Comparison of ENCODE assay signal across 21 cellular contexts in genomic region chr10:119863951-119864565, GRCh38. TPM values are rescaled to one million over a fixed set of nuclear protein-coding genes. Genes with fewer than 3 reads are reported as not detected.
DNase-seq lines count a peak whose midpoint lies in the region; ATAC-seq, FAIRE-seq and TF ChIP-seq lines count a peak whose summit lies in the region.
"Had no signal": no experiment of that assay in that cellular context is flagged by ENCODE, and none has a peak within 500 bp of the region (broad histone marks: within the 10 kb centered on the region; RNA-seq: fewer than 3 reads in every experiment).

No MANE protein-coding gene starts in this region.

- POLR2A ChIA-PET in CD8-positive, alpha-beta T cell (lab: Charles Lee) = no interaction called here

- H3K36me3 ChIP-seq in CD8-positive, alpha-beta T cell (ENCODE audit: insufficient read depth, low read length) = no peaks in the 10 kb centered on the region
- H3K36me3 ChIP-seq in endodermal cell (ENCODE audit: control insufficient read depth, insufficient read depth, low read length) = peaks cover 40% of the 10 kb centered on the region

- ATAC-seq in CD8-positive, alpha-beta T cell = no peak
- no peak for ATAC-seq in HG02759 (IDR thresholded peaks at IDR 0.05; ENCODE audit: unreplicated experiment)
- ATAC-seq: activated naive CD4-positive, alpha-beta T cell treated with anti-CD3 and anti-CD28 coated beads, Interleukin-2, amount 50 U/mL, for 72 hours; sciatic nerve had no signal

- no peak overlapping the region for H3K9ac ChIP-seq in endodermal cell (ENCODE audit: extremely low read depth, low read length, poor library complexity, severe bottlenecking)
- H3K9ac ChIP-seq: parathyroid adenoma had no signal

- FAIRE-seq in GM18507 (lab: Jason Lieb, UNC) (peak; percentile 60), endometrium (lab: Jason Lieb, UNC) (peak; percentile 29)
- FAIRE-seq: colon, endothelial cell of umbilical vein, keratinocyte had no signal

- TF ChIP-seq CTCF in CD8-positive, alpha-beta T cell (IDR thresholded peaks at IDR 0.05) = no peak
- TF ChIP-seq CTCF in endodermal cell (conservative IDR thresholded peaks at IDR 0.05) = no peak

- DNase-seq in CD8-positive, alpha-beta T cell = no peak
- DNase-seq in GM18507 (ENCODE audit: extremely low spot score, insufficient read length, low read depth) (no peak), OCI-M1 (lab: John Stamatoyannopoulos, UW) (peak; percentile 20), DMS114 treated with DMSO at 0.1 percent for 48 hours (lab: John Stamatoyannopoulos, UW; ENCODE audit: unreplicated experiment) (no peak), endodermal cell (no peak)
- DNase-seq: COR-L47; GOT3; hippocampal formation; NCI-H1694 treated with DMSO at 0.1 percent for 48 hours; NCI-H2227 treated with DMSO at 0.1 percent for 48 hours; stimulated activated naive CD4-positive, alpha-beta T cell; SW 1271 had no signal

- no peak overlapping the region for H3K27ac ChIP-seq in CD8-positive, alpha-beta T cell (ENCODE audit: low read depth, low read length)
- H3K27ac ChIP-seq in endodermal cell (ENCODE audit: low read depth, low read length) = no peak overlapping the region
- H3K27ac ChIP-seq: parathyroid adenoma had no signal

- H3K9me3 Mint-ChIP-seq in CD8-positive, alpha-beta T cell = peaks cover 10% of the 10 kb centered on the region
- H3K9me3 Mint-ChIP-seq in endodermal cell = peaks cover 16% of the 10 kb centered on the region

- no peak overlapping the region for H3K4me3 ChIP-seq in CD8-positive, alpha-beta T cell (ENCODE audit: low read depth, low read length)
- H3K4me3 ChIP-seq in endodermal cell (ENCODE audit: low read length) = no peak overlapping the region

- 98 to 100% methylated on average over 2 of the region's 4 CpGs for WGBS in endodermal cell (ENCODE audit: insufficient coverage in 1 of 2, insufficient read length in 1 of 2), 2 experiments

- peaks cover 23% of the 10 kb centered on the region for H3K36me3 Mint-ChIP-seq in CD8-positive, alpha-beta T cell
- H3K36me3 Mint-ChIP-seq in endodermal cell (ENCODE audit: low read depth) = peaks cover 47% of the 10 kb centered on the region

- H3K27me3 Mint-ChIP-seq in CD8-positive, alpha-beta T cell (ENCODE audit: low read depth) = no peaks in the 10 kb centered on the region
- H3K27me3 Mint-ChIP-seq in endodermal cell (ENCODE audit: insufficient read depth) = no peaks in the 10 kb centered on the region
- H3K27me3 Mint-ChIP-seq: brain had no signal

- H3K27ac Mint-ChIP-seq in CD8-positive, alpha-beta T cell = peak overlapping the region; percentile 23
- no peak overlapping the region for H3K27ac Mint-ChIP-seq in endodermal cell
- H3K27ac Mint-ChIP-seq: activated naive CD4-positive, alpha-beta T cell treated with anti-CD3 and anti-CD28 coated beads, Interleukin-2, amount 50 U/mL, for 72 hours; brain had no signal

- H3K4me1 ChIP-seq in CD8-positive, alpha-beta T cell (ENCODE audit: insufficient read depth, low read length) = peaks cover 9% of the 10 kb centered on the region
- H3K4me1 ChIP-seq in endodermal cell (ENCODE audit: control insufficient read depth, insufficient read depth, low read length) = no peaks in the 10 kb centered on the region

- H3K4me1 Mint-ChIP-seq in CD8-positive, alpha-beta T cell (ENCODE audit: low read depth) = peaks cover 55% of the 10 kb centered on the region
- peaks cover 16% of the 10 kb centered on the region for H3K4me1 Mint-ChIP-seq in endodermal cell

- CTCF ChIA-PET in CD8-positive, alpha-beta T cell (lab: Charles Lee) = interaction anchor here (0.7 to 7.7 kb wide), 3 partner anchors 29 to 177 kb away, joined by 4 to 60 read pairs (median 11); no protein-coding TSS in a partner anchor

- H3K9me3 ChIP-seq in CD8-positive, alpha-beta T cell (ENCODE audit: low read length) = peaks cover 6% of the 10 kb centered on the region
- H3K9me3 ChIP-seq in endodermal cell (ENCODE audit: control insufficient read depth, low read length) = peaks cover 23% of the 10 kb centered on the region

- no peak overlapping the region for H3K4me3 Mint-ChIP-seq in CD8-positive, alpha-beta T cell
- H3K4me3 Mint-ChIP-seq in endodermal cell = no peak overlapping the region
- H3K4me3 Mint-ChIP-seq: brain had no signal

- intact Hi-C loops in CD8-positive, alpha-beta T cell (cut with DNase I, micrococcal nuclease) = loop anchor here in 1 of 2 experiments (5.0 kb wide), 1 partner anchor 667 kb away; no protein-coding TSS in a partner anchor

- no peaks in the 10 kb centered on the region for H3K27me3 ChIP-seq in CD8-positive, alpha-beta T cell (ENCODE audit: insufficient read depth, low read length)
- no peaks in the 10 kb centered on the region for H3K27me3 ChIP-seq in endodermal cell (ENCODE audit: control insufficient read depth, insufficient read depth, low read length, poor library complexity, severe bottlenecking)

RNA-seq across cellular contexts. Expression of gene MCMBP, which starts 8.6 kb away (rescaled TPM):
- 10 to 100 TPM; 21.0 to 21.2 TPM for total RNA-seq in CD8-positive, alpha-beta T cell
- total RNA-seq in endodermal cell = 10 to 100 TPM; 96.6 to 98.9 TPM
- polyA plus RNA-seq in endodermal cell (2013, experiment 1 of 2) = 73.9 TPM
- polyA plus RNA-seq in endodermal cell (2013, experiment 2 of 2) = 69.9 TPM

RNA-seq across cellular contexts. Expression of gene SEC23IP, which starts 28.5 kb away (rescaled TPM):
- 10 to 100 TPM; 16.2 to 19.8 TPM for total RNA-seq in CD8-positive, alpha-beta T cell
- 10 to 100 TPM; 70.5 to 93.6 TPM for total RNA-seq in endodermal cell
- polyA plus RNA-seq in endodermal cell (2013, experiment 1 of 2) = 38.1 TPM
- polyA plus RNA-seq in endodermal cell (2013, experiment 2 of 2) = 37.3 TPM

Comparison
In these comparisons a context has a peak if more than half of its experiments do, and no peak if none do; other contexts are left out.
1. RNA of gene MCMBP, which starts 8.6 kb away (total RNA-seq): 96.6 to 98.9 TPM in endodermal cell; 21.0 to 21.2 TPM in CD8-positive, alpha-beta T cell; every median in the first group is over 4 times any median in the second.